Comparison of ENCODE assay signal across 22 cellular contexts in the genomic region with DNA sequence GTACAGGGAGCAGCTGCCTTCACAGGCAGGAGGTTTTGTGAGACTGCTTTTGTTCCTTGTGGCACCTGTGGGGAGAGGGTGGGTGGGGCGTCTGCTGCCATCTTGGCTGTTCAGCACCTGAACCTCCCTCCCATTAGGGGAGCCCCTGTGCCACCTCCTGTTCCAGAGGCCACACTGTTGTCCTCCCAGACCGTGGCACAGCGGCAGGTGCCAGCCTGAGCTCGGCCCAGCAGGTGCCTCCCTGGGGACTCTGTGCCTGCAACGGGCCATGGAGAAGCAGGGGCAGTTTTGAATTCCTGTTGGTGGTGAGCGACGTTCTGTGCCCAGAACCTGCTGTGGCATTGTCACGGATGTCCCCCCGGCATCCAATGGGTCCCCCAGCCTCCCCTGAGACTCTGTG. TPM values are rescaled to one million over a fixed set of nuclear protein-coding genes. Genes with fewer than 3 reads are reported as not detected.
DNase-seq lines count a peak whose midpoint lies in the region; ATAC-seq and TF ChIP-seq lines count a peak whose summit lies in the region.
"Had no signal": no experiment of that assay in that cellular context is flagged by ENCODE, and none has a peak within 500 bp of the region (broad histone marks: within the 10 kb centered on the region; RNA-seq: fewer than 3 reads in every experiment).

No MANE protein-coding gene starts in this region.

- no peak overlapping the region for H3K4me3 ChIP-seq in BLaER1
- H3K4me3 ChIP-seq in left ventricle myocardium inferior, result no peak overlapping the region
- H3K4me3 ChIP-seq: GM23248, MG63 had no signal

- no peak overlapping the region for H3K27ac ChIP-seq in BLaER1
- no peak overlapping the region for H3K27ac ChIP-seq in left ventricle myocardium inferior (replicated peaks)
- H3K27ac ChIP-seq: 22Rv1, GM23248 had no signal

- DNase-seq in DMS153 (lab: John Stamatoyannopoulos, UW), result peak; percentile 16
- DNase-seq in DMS153 treated with DMSO at 0.1 percent for 48 hours (lab: John Stamatoyannopoulos, UW; ENCODE audit: unreplicated experiment), result no peak
- DNase-seq in NCI-H1092 treated with DMSO at 0.1 percent for 48 hours (lab: John Stamatoyannopoulos, UW), result peak; percentile 11
- DNase-seq in NCI-H69 (lab: John Stamatoyannopoulos, UW), result peak; percentile 50
- DNase-seq in activated CD8-positive, alpha-beta T cell treated with anti-CD3 and anti-CD28 coated beads for 36 hours, result no peak
- no peak for DNase-seq in G401 (ENCODE audit: low spot score)
- DNase-seq in left ventricle myocardium inferior, result no peak
- DNase-seq: DMS53, GM23248, H9, IMR-90, KG1, MG63, NCI-H2029, NCI-H526 treated with DMSO at 0.1 percent for 48 hours, RPMI8226, SHP77, SW 1271 had no signal

- POLR2A ChIA-PET in activated CD8-positive, alpha-beta T cell treated with anti-CD3 and anti-CD28 coated beads for 36 hours (lab: Charles Lee), result interaction anchor here (0.6 kb wide), 1 partner anchor 84 kb away, joined by 3 read pairs; no protein-coding TSS in a partner anchor

- peaks cover 28% of the 10 kb centered on the region for H3K36me3 ChIP-seq in BLaER1
- H3K36me3 ChIP-seq in left ventricle myocardium inferior, result peaks cover 38% of the 10 kb centered on the region

- no peak for ATAC-seq in activated CD8-positive, alpha-beta T cell treated with anti-CD3 and anti-CD28 coated beads for 36 hours

- H3K9me3 ChIP-seq in BLaER1 (no peaks in the 10 kb centered on the region), left ventricle myocardium inferior (replicated peaks) (no peaks in the 10 kb centered on the region)
- H3K9me3 ChIP-seq: MG63 had no signal

- peaks cover 3% of the 10 kb centered on the region for H3K36me3 Mint-ChIP-seq in activated CD8-positive, alpha-beta T cell treated with anti-CD3 and anti-CD28 coated beads for 36 hours (ENCODE audit: low read depth)

- H3K4me3 Mint-ChIP-seq in activated CD8-positive, alpha-beta T cell treated with anti-CD3 and anti-CD28 coated beads for 36 hours, result no peak overlapping the region
- H3K4me3 Mint-ChIP-seq: B cell; T-helper 1 cell treated with Interleukin-12 subunit alpha and Interleukin-12 subunit beta and Interleukin-4 antibody, amounts not matched to agents 30 μg/mL and 1 μg/mL, for 36 hours had no signal

- H3K4me2 ChIP-seq in BLaER1, result peak overlapping the region; percentile 89

- H3K27me3 ChIP-seq in BLaER1 (no peaks in the 10 kb centered on the region), left ventricle myocardium inferior (ENCODE audit: low read depth) (no peaks in the 10 kb centered on the region)
- H3K27me3 ChIP-seq: MG63 had no signal

- no peak for TF ChIP-seq CTCF in activated CD8-positive, alpha-beta T cell treated with anti-CD3 and anti-CD28 coated beads for 36 hours (IDR thresholded peaks at IDR 0.05)
- TF ChIP-seq CTCF in left ventricle myocardium inferior (IDR thresholded peaks at IDR 0.05; ENCODE audit: borderline replicate concordance), result no peak

- CTCF ChIA-PET in activated CD8-positive, alpha-beta T cell treated with anti-CD3 and anti-CD28 coated beads for 36 hours (lab: Charles Lee), result interaction anchor here (1.2 to 2.9 kb wide), 4 partner anchors 10 to 122 kb away, joined by 3 to 34 read pairs (median 16); partner anchors contain the start of genes CEP295NL and LGALS3BP

- no peak overlapping the region for H3K9ac ChIP-seq in BLaER1
- H3K9ac ChIP-seq: GM23248 had no signal

- H3K27me3 Mint-ChIP-seq in activated CD8-positive, alpha-beta T cell treated with anti-CD3 and anti-CD28 coated beads for 36 hours, result no peaks in the 10 kb centered on the region

- H3K4me1 Mint-ChIP-seq in activated CD8-positive, alpha-beta T cell treated with anti-CD3 and anti-CD28 coated beads for 36 hours (ENCODE audit: low read depth), result peaks cover 5% of the 10 kb centered on the region

- H3K27ac Mint-ChIP-seq in activated CD8-positive, alpha-beta T cell treated with anti-CD3 and anti-CD28 coated beads for 36 hours, result no peak overlapping the region
- H3K27ac Mint-ChIP-seq: B cell; H9; T-helper 1 cell treated with Interleukin-12 subunit alpha and Interleukin-12 subunit beta and Interleukin-4 antibody, amounts not matched to agents 30 μg/mL and 1 μg/mL, for 36 hours had no signal

- H3K4me1 ChIP-seq in BLaER1, result peaks cover 77% of the 10 kb centered on the region
- H3K4me1 ChIP-seq in left ventricle myocardium inferior, result peaks cover 40% of the 10 kb centered on the region

- intact Hi-C loops in activated CD8-positive, alpha-beta T cell treated with anti-CD3 and anti-CD28 coated beads for 36 hours (cut with micrococcal nuclease), result loop anchor here (5.0 kb wide), 1 partner anchor 103 kb away; no protein-coding TSS in a partner anchor
- intact Hi-C loops in left ventricle myocardium inferior (cut with micrococcal nuclease), result loop anchor here (5.0 kb wide), 1 partner anchor 108 kb away; no protein-coding TSS in a partner anchor

- H3K9me3 Mint-ChIP-seq in activated CD8-positive, alpha-beta T cell treated with anti-CD3 and anti-CD28 coated beads for 36 hours, result no peaks in the 10 kb centered on the region
- H3K9me3 Mint-ChIP-seq: H9; T-helper 1 cell treated with Interleukin-12 subunit alpha and Interleukin-12 subunit beta and Interleukin-4 antibody, amounts not matched to agents 30 μg/mL and 1 μg/mL, for 36 hours had no signal

- in situ Hi-C loops in G401 (cut with HindIII; ENCODE audit: low sequenced_read_pairs), result no loop called here

- H4K20me1 ChIP-seq in BLaER1, result peaks cover 27% of the 10 kb centered on the region

RNA-seq across cellular contexts. Expression of gene LGALS3BP, which starts 9.9 kb away (rescaled TPM):
- 10 to 100 TPM; 41.4 to 50.8 TPM for total RNA-seq in activated CD8-positive, alpha-beta T cell treated with anti-CD3 and anti-CD28 coated beads for 36 hours
- total RNA-seq in G401 (2014; rRNA removed; shearing (Covaris generic)), result 24.1 and 44.7 TPM in 2 replicates
- total RNA-seq in left ventricle myocardium inferior, result 585 TPM

RNA-seq across cellular contexts. Expression of gene CANT1, which starts 39.7 kb away (rescaled TPM):
- 10 to 100 TPM; 41.4 to 48.2 TPM for total RNA-seq in activated CD8-positive, alpha-beta T cell treated with anti-CD3 and anti-CD28 coated beads for 36 hours
- 66.1 and 80.1 TPM in 2 replicates for total RNA-seq in G401 (2014; rRNA removed; shearing (Covaris generic))
- total RNA-seq in left ventricle myocardium inferior, result 24.2 TPM

RNA-seq across cellular contexts. Expression of gene TIMP2, which starts 44.7 kb away (rescaled TPM):
- 1 to 10 TPM; 2.4 to 2.5 TPM for total RNA-seq in activated CD8-positive, alpha-beta T cell treated with anti-CD3 and anti-CD28 coated beads for 36 hours
- total RNA-seq in G401 (2014; rRNA removed; shearing (Covaris generic)), result 32.4 and 37.5 TPM in 2 replicates
- total RNA-seq in left ventricle myocardium inferior, result 91.8 TPM

RNA-seq across cellular contexts. Expression of gene C1QTNF1, which starts 54.1 kb away (rescaled TPM):
- total RNA-seq in activated CD8-positive, alpha-beta T cell treated with anti-CD3 and anti-CD28 coated beads for 36 hours, result under 1 TPM; 0.13 to 0.14 TPM
- total RNA-seq in G401 (2014; rRNA removed; shearing (Covaris generic)), result not detected in 2 replicates
- total RNA-seq in left ventricle myocardium inferior, result 146 TPM
- total RNA-seq: B cell had no signal

Comparison
In these comparisons a context has a peak if more than half of its experiments do, and no peak if none do; other contexts are left out.
1. DNase-seq: peak in DMS153 (single experiment), NCI-H1092 treated with DMSO at 0.1 percent for 48 hours (single experiment) and NCI-H69 (single experiment); none in DMS153 treated with DMSO at 0.1 percent for 48 hours (single experiment), activated CD8-positive, alpha-beta T cell treated with anti-CD3 and anti-CD28 coated beads for 36 hours (single experiment), G401 (single experiment) and left ventricle myocardium inferior (single experiment).
2. RNA of gene LGALS3BP, which starts 9.9 kb away (total RNA-seq): 585 TPM in left ventricle myocardium inferior (single experiment); 41.4 to 50.8 TPM in activated CD8-positive, alpha-beta T cell treated with anti-CD3 and anti-CD28 coated beads for 36 hours and 24.1 to 44.7 TPM in G401; every median in the first group is over 10 times any median in the second.